ENCODE assay signal across 1 cellular context in the genomic region with DNA sequence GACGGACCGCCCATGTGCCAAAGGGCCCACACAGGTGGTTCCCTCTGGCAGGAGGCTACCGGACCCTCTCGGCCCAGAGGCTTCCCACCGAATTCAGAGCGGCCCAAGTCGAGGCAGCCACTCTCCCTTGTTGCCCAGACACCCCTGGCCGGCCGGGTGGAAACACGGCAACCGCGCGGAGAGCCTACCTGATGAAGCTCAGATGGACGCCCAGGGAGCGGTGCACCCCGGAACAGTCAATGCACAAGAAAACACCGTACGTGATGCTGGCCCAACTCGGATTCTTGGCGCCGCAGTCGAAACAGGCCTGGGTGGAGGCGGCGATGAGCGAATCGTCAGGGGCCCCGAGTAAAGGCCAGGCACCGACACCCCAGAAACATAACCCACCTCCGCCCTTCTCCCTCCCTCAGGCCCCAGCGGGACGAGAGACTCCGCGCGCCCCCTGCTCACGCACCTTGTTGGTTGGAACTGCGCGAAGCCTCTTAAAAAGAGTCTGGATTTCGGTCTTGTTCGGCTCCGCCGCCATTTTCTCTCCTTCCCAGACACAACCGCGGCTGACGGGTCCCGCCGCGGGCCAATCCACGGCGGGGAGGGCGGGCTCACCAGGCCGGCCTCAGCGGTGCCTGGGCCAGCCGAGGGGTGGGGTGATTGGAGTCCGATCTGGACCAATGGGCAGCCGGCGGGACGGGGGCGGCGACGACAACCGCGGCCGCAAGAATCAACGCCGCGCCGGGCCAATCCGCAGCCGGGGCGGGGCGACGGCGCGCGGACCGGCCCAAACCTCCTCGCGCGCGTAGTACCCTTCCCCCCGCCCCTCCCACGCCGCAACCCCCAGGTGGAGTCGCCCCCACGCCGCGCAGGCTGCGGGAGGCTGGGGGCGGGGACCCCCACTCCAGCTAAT.
TF ChIP-seq lines count a peak whose summit lies in the region.

A gene (minus strand): TSS at position 552 of the 901 bp plus-strand sequence. CDS start 26 bp downstream, at position 526.

TF ChIP-seq in GM12878, 131 proteins besides CTCF, POLR2A, EP300 and RAD21 (continued from another document and continues in another):
- TF ChIP-seq, protein P1, sequence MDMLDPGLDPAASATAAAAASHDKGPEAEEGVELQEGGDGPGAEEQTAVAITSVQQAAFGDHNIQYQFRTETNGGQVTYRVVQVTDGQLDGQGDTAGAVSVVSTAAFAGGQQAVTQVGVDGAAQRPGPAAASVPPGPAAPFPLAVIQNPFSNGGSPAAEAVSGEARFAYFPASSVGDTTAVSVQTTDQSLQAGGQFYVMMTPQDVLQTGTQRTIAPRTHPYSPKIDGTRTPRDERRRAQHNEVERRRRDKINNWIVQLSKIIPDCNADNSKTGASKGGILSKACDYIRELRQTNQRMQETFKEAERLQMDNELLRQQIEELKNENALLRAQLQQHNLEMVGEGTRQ (IDR thresholded peaks at IDR 0.05; ENCODE audit: borderline replicate concordance, low read depth, low read length) = no peak
- TF ChIP-seq, protein P2, sequence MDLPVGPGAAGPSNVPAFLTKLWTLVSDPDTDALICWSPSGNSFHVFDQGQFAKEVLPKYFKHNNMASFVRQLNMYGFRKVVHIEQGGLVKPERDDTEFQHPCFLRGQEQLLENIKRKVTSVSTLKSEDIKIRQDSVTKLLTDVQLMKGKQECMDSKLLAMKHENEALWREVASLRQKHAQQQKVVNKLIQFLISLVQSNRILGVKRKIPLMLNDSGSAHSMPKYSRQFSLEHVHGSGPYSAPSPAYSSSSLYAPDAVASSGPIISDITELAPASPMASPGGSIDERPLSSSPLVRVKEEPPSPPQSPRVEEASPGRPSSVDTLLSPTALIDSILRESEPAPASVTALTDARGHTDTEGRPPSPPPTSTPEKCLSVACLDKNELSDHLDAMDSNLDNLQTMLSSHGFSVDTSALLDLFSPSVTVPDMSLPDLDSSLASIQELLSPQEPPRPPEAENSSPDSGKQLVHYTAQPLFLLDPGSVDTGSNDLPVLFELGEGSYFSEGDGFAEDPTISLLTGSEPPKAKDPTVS (IDR thresholded peaks at IDR 0.05; ENCODE audit: low read depth, low read length) = no peak
- TF ChIP-seq, protein P3, sequence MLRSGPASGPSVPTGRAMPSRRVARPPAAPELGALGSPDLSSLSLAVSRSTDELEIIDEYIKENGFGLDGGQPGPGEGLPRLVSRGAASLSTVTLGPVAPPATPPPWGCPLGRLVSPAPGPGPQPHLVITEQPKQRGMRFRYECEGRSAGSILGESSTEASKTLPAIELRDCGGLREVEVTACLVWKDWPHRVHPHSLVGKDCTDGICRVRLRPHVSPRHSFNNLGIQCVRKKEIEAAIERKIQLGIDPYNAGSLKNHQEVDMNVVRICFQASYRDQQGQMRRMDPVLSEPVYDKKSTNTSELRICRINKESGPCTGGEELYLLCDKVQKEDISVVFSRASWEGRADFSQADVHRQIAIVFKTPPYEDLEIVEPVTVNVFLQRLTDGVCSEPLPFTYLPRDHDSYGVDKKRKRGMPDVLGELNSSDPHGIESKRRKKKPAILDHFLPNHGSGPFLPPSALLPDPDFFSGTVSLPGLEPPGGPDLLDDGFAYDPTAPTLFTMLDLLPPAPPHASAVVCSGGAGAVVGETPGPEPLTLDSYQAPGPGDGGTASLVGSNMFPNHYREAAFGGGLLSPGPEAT (IDR thresholded peaks at IDR 0.05; ENCODE audit: low read depth) = peak; percentile 99
- 0 out of 2 replicates have a peak, but pooled peaks have one; percentile 36 for TF ChIP-seq CHD1 (IDR thresholded peaks at IDR 0.05; ENCODE audit: low read depth, low read length)
- no peak for TF ChIP-seq WRNIP1 (IDR thresholded peaks at IDR 0.05; ENCODE audit: borderline replicate concordance, low read depth, low read length)
- TF ChIP-seq, protein P4, sequence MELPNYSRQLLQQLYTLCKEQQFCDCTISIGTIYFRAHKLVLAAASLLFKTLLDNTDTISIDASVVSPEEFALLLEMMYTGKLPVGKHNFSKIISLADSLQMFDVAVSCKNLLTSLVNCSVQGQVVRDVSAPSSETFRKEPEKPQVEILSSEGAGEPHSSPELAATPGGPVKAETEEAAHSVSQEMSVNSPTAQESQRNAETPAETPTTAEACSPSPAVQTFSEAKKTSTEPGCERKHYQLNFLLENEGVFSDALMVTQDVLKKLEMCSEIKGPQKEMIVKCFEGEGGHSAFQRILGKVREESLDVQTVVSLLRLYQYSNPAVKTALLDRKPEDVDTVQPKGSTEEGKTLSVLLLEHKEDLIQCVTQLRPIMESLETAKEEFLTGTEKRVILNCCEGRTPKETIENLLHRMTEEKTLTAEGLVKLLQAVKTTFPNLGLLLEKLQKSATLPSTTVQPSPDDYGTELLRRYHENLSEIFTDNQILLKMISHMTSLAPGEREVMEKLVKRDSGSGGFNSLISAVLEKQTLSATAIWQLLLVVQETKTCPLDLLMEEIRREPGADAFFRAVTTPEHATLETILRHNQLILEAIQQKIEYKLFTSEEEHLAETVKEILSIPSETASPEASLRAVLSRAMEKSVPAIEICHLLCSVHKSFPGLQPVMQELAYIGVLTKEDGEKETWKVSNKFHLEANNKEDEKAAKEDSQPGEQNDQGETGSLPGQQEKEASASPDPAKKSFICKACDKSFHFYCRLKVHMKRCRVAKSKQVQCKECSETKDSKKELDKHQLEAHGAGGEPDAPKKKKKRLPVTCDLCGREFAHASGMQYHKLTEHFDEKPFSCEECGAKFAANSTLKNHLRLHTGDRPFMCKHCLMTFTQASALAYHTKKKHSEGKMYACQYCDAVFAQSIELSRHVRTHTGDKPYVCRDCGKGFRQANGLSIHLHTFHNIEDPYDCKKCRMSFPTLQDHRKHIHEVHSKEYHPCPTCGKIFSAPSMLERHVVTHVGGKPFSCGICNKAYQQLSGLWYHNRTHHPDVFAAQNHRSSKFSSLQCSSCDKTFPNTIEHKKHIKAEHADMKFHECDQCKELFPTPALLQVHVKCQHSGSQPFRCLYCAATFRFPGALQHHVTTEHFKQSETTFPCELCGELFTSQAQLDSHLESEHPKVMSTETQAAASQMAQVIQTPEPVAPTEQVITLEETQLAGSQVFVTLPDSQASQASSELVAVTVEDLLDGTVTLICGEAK (IDR thresholded peaks at IDR 0.05; ENCODE audit: borderline replicate concordance) = no peak
- TF ChIP-seq, protein P5, sequence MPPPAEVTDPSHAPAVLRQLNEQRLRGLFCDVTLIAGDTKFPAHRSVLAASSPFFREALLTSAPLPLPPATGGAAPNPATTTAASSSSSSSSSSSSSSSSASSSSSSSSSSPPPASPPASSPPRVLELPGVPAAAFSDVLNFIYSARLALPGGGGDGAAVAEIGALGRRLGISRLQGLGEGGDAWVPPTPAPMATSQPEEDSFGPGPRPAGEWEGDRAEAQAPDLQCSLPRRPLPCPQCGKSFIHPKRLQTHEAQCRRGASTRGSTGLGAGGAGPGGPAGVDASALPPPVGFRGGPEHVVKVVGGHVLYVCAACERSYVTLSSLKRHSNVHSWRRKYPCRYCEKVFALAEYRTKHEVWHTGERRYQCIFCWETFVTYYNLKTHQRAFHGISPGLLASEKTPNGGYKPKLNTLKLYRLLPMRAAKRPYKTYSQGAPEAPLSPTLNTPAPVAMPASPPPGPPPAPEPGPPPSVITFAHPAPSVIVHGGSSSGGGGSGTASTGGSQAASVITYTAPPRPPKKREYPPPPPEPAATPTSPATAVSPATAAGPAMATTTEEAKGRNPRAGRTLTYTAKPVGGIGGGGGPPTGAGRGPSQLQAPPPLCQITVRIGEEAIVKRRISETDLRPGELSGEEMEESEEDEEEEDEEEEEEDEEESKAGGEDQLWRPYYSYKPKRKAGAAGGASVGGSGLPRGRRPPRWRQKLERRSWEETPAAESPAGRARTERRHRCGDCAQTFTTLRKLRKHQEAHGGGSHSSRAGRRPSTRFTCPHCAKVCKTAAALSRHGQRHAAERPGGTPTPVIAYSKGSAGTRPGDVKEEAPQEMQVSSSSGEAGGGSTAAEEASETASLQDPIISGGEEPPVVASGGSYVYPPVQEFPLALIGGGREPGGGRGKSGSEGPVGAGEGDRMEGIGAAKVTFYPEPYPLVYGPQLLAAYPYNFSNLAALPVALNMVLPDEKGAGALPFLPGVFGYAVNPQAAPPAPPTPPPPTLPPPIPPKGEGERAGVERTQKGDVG (CRISPR knock-in tag; IDR thresholded peaks at IDR 0.05) = no peak
- no peak; the same call in 1 of the 2 replicates for TF ChIP-seq TCF12 (IDR thresholded peaks at IDR 0.05; ENCODE audit: low read depth, low read length)
- TF ChIP-seq RBBP5 (conservative IDR thresholded peaks at IDR 0.05) = no peak
- TF ChIP-seq, protein P6, sequence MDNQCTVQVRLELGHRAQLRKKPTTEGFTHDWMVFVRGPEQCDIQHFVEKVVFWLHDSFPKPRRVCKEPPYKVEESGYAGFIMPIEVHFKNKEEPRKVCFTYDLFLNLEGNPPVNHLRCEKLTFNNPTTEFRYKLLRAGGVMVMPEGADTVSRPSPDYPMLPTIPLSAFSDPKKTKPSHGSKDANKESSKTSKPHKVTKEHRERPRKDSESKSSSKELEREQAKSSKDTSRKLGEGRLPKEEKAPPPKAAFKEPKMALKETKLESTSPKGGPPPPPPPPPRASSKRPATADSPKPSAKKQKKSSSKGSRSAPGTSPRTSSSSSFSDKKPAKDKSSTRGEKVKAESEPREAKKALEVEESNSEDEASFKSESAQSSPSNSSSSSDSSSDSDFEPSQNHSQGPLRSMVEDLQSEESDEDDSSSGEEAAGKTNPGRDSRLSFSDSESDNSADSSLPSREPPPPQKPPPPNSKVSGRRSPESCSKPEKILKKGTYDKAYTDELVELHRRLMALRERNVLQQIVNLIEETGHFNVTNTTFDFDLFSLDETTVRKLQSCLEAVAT (IDR thresholded peaks at IDR 0.05) = peak; percentile 23; the same call in 1 of the 2 replicates
- TF ChIP-seq FOS (IDR thresholded peaks at IDR 0.05; ENCODE audit: borderline replicate concordance, extremely low read depth, insufficient read length) = peak; percentile 26
- TF ChIP-seq, protein P7, sequence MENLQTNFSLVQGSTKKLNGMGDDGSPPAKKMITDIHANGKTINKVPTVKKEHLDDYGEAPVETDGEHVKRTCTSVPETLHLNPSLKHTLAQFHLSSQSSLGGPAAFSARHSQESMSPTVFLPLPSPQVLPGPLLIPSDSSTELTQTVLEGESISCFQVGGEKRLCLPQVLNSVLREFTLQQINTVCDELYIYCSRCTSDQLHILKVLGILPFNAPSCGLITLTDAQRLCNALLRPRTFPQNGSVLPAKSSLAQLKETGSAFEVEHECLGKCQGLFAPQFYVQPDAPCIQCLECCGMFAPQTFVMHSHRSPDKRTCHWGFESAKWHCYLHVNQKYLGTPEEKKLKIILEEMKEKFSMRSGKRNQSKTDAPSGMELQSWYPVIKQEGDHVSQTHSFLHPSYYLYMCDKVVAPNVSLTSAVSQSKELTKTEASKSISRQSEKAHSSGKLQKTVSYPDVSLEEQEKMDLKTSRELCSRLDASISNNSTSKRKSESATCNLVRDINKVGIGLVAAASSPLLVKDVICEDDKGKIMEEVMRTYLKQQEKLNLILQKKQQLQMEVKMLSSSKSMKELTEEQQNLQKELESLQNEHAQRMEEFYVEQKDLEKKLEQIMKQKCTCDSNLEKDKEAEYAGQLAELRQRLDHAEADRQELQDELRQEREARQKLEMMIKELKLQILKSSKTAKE (IDR thresholded peaks at IDR 0.05; ENCODE audit: low read depth, poor library complexity, severe bottlenecking) = no peak
- no peak for TF ChIP-seq GATAD2B (conservative IDR thresholded peaks at IDR 0.05; ENCODE audit: low read depth)
- TF ChIP-seq CBFB (IDR thresholded peaks at IDR 0.05; ENCODE audit: low read depth) = 0 out of 2 replicates have a peak, but pooled peaks have one; percentile 24
- TF ChIP-seq ZSCAN29 (IDR thresholded peaks at IDR 0.05) = no peak
- TF ChIP-seq SRF (IDR thresholded peaks at IDR 0.05; ENCODE audit: low read depth in 2 of 2, low read length in 2 of 2) = no peak
- TF ChIP-seq POU2F2 (IDR thresholded peaks at IDR 0.05; ENCODE audit: borderline replicate concordance, low read depth, low read length) = no peak
- TF ChIP-seq, protein P8, sequence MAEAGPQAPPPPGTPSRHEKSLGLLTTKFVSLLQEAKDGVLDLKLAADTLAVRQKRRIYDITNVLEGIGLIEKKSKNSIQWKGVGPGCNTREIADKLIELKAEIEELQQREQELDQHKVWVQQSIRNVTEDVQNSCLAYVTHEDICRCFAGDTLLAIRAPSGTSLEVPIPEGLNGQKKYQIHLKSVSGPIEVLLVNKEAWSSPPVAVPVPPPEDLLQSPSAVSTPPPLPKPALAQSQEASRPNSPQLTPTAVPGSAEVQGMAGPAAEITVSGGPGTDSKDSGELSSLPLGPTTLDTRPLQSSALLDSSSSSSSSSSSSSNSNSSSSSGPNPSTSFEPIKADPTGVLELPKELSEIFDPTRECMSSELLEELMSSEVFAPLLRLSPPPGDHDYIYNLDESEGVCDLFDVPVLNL (IDR thresholded peaks at IDR 0.05; ENCODE audit: low read depth, low read length) = no peak
- no peak for TF ChIP-seq SMARCA5 (IDR thresholded peaks at IDR 0.05)
- no peak for TF ChIP-seq TBL1XR1 (IDR thresholded peaks at IDR 0.05; ENCODE audit: low read depth, low read length)
- no peak for TF ChIP-seq KDM1A (IDR thresholded peaks at IDR 0.05; ENCODE audit: borderline replicate concordance)
- TF ChIP-seq EGR1 (IDR thresholded peaks at IDR 0.05; ENCODE audit: borderline replicate concordance in 1 of 2, low read depth in 2 of 2, low read length in 2 of 2) = peak in 1 of 2 experiments; percentile 88; a peak in 2 of 3 replicates
- peak; percentile 84; the same call in 1 of the 2 replicates for TF ChIP-seq STAT1 (conservative IDR thresholded peaks at IDR 0.05)
- TF ChIP-seq YBX1 (IDR thresholded peaks at IDR 0.05) = no peak
- no peak for TF ChIP-seq SREBF2 (IDR thresholded peaks at IDR 0.05; ENCODE audit: low read length)
- no peak for TF ChIP-seq ZNF622 (IDR thresholded peaks at IDR 0.05)
- TF ChIP-seq HCFC1 (IDR thresholded peaks at IDR 0.05; ENCODE audit: low read length) = peak; percentile 57
- no peak for TF ChIP-seq FOXM1 (IDR thresholded peaks at IDR 0.05; ENCODE audit: low read depth, low read length)
- TF ChIP-seq BMI1 (IDR thresholded peaks at IDR 0.05; ENCODE audit: borderline replicate concordance) = no peak
- TF ChIP-seq MYC (IDR thresholded peaks at IDR 0.05; ENCODE audit: insufficient read depth, insufficient read length, insufficient replicate concordance, low read length, severe bottlenecking) = no peak
- TF ChIP-seq PAX5 (IDR thresholded peaks at IDR 0.05; ENCODE audit: borderline replicate concordance, low read depth, low read length) = peak; percentile 24; the same call in 1 of the 2 replicates
- no peak for TF ChIP-seq ETV6 (conservative IDR thresholded peaks at IDR 0.05 in 1 of 2, IDR thresholded peaks at IDR 0.05 in 1 of 2; ENCODE audit: borderline replicate concordance in 1 of 2, low read depth in 1 of 2)
- no peak for TF ChIP-seq RELA (IDR thresholded peaks at IDR 0.05; ENCODE audit: borderline replicate concordance, partially characterized antibody)
- no peak for TF ChIP-seq SIN3A (IDR thresholded peaks at IDR 0.05; ENCODE audit: low read depth, low read length)
- TF ChIP-seq BCL11A (IDR thresholded peaks at IDR 0.05; ENCODE audit: low read depth, low read length) = no peak
- peak; percentile 66 for TF ChIP-seq RUNX3 (IDR thresholded peaks at IDR 0.05; ENCODE audit: low read length)
- TF ChIP-seq, protein P9, sequence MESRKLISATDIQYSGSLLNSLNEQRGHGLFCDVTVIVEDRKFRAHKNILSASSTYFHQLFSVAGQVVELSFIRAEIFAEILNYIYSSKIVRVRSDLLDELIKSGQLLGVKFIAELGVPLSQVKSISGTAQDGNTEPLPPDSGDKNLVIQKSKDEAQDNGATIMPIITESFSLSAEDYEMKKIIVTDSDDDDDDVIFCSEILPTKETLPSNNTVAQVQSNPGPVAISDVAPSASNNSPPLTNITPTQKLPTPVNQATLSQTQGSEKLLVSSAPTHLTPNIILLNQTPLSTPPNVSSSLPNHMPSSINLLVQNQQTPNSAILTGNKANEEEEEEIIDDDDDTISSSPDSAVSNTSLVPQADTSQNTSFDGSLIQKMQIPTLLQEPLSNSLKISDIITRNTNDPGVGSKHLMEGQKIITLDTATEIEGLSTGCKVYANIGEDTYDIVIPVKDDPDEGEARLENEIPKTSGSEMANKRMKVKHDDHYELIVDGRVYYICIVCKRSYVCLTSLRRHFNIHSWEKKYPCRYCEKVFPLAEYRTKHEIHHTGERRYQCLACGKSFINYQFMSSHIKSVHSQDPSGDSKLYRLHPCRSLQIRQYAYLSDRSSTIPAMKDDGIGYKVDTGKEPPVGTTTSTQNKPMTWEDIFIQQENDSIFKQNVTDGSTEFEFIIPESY (IDR thresholded peaks at IDR 0.05) = no peak
